29 cellular contexts compared by ENCODE assay signal in genomic region chr21:45680215-45680614, GRCh38. TPM values are rescaled to one million over a fixed set of nuclear protein-coding genes. Genes with fewer than 3 reads are reported as not detected.
"Had no signal": no experiment of that assay in that cellular context is flagged by ENCODE, and none has a peak within 500 bp of the region (broad histone marks: within the 10 kb centered on the region; RNA-seq: fewer than 3 reads in every experiment).

No MANE protein-coding gene starts in this region.

- FAIRE-seq: bronchial epithelial cell, TTC549 had no signal

- H3K9me3 ChIP-seq: ascending aorta had no signal

- H3K36me3 ChIP-seq: ascending aorta, cardiac muscle cell had no signal

- ATAC-seq: activated CD8-positive, alpha-beta memory T cell treated with anti-CD3 and anti-CD28 coated beads, Interleukin-2, amount 10 ng/mL, durations not matched to agents 7 days and 5 days; activated CD8-positive, alpha-beta T cell treated with anti-CD3 and anti-CD28 coated beads, Interleukin-2, amount 10 ng/mL, durations not matched to agents 7 days and 5 days; activated naive CD8-positive, alpha-beta T cell treated with anti-CD3 and anti-CD28 coated beads, Interleukin-2, amount 50 U/mL, for 24 hours had no signal

- DNase-seq: activated B cell treated with CpG ODN at 0.5 μM for 24 hours; activated CD4-positive, alpha-beta memory T cell treated with anti-CD3 and anti-CD28 coated beads for 36 hours; activated CD4-positive, alpha-beta T cell treated with anti-CD3 and anti-CD28 coated beads for 4 hours; activated CD4-positive, alpha-beta T cell treated with anti-CD3 and anti-CD28 coated beads, Interleukin-2, amount 10 ng/mL, durations not matched to agents 24 days and 14 days; activated CD4-positive, alpha-beta T cell treated with anti-CD3 and anti-CD28 coated beads, Interleukin-2, amount 50 U/mL, for 1 hour; activated CD4-positive, alpha-beta T cell treated with anti-CD3 and anti-CD28 coated beads, Interleukin-2, amount 50 U/mL, for 4 hours; activated CD4-positive, CD25-positive, alpha-beta regulatory T cell treated with anti-CD3 and anti-CD28 coated beads, Interleukin-2, amount 50 U/mL, for 72 hours; activated CD8-positive, alpha-beta memory T cell treated with anti-CD3 and anti-CD28 coated beads for 24 hours; activated CD8-positive, alpha-beta memory T cell treated with anti-CD3 and anti-CD28 coated beads, Interleukin-2, amount 10 ng/mL, durations not matched to agents 7 days and 5 days; activated CD8-positive, alpha-beta memory T cell treated with anti-CD3 and anti-CD28 coated beads, Interleukin-2, amount 50 U/mL, for 48 hours; activated CD8-positive, alpha-beta T cell treated with anti-CD3 and anti-CD28 coated beads, Interleukin-2, amount 10 ng/mL, durations not matched to agents 7 days and 5 days; activated effector memory CD4-positive, alpha-beta T cell treated with Interleukin-2 at 50 U/mL for 16 hours; activated gamma-delta T cell; activated naive CD4-positive, alpha-beta T cell treated with anti-CD3 and anti-CD28 coated beads, Interleukin-2, amount 10 ng/mL, durations not matched to agents 7 days and 5 days; activated naive CD4-positive, alpha-beta T cell treated with Interleukin-2 at 50 U/mL for 16 hours; activated naive CD8-positive, alpha-beta T cell treated with anti-CD3 and anti-CD28 coated beads, Interleukin-2, amount 10 ng/mL, durations not matched to agents 7 days and 5 days; activated naive CD8-positive, alpha-beta T cell treated with anti-CD3 and anti-CD28 coated beads, Interleukin-2, amount 50 U/mL, for 24 hours; activated T-cell treated with anti-CD3 and anti-CD28 coated beads, Interleukin-2, amount 50 U/mL, for 24 hours; activated T-cell treated with anti-CD3 and anti-CD28 coated beads, Interleukin-2, amount 50 U/mL, for 48 hours; amygdala; anterior cingulate cortex; central memory CD4-positive, alpha-beta T cell; T-helper 2 cell; T-helper 9 cell had no signal

- H3K27me3 ChIP-seq: ascending aorta, cardiac muscle cell had no signal

- H3K27ac ChIP-seq: ascending aorta, cardiac muscle cell, VCaP had no signal

- H3K4me3 ChIP-seq: ascending aorta, cardiac muscle cell had no signal

RNA-seq across cellular contexts. Expression of gene PCBP3, which starts 36.7 kb away (rescaled TPM):
- total RNA-seq: activated B cell treated with CpG ODN at 0.5 μM for 24 hours, ascending aorta, bronchial epithelial cell had no signal
